Comparison of ENCODE assay signal across 26 cellular contexts in the genomic region with DNA sequence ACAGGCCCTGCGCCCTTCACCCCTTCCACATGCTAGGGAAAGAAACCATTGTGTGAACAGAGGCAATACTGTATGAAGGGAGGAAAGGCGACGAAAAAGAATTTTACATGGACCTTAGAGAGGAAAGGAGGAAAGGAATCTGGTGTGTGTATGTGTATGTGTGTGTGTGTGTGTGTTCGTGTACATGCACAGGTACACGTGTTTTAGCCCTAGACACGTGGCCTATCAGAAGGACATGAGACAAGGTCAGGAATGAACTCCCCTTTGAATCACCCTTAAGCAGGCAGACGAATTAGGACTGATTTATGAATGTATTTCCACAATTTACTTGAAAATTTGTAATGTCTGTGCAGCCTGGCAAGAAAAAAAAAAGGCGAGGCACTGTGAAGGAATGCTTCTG.
"Had no signal": no experiment of that assay in that cellular context is flagged by ENCODE, and none has a peak within 500 bp of the region (broad histone marks: within the 10 kb centered on the region; RNA-seq: fewer than 3 reads in every experiment).

No MANE protein-coding gene starts in this region.

- H3K27me3 ChIP-seq: colonic mucosa, gastrocnemius medialis, heart right ventricle, left lung had no signal

- H3K4me3 ChIP-seq: colonic mucosa, esophagus squamous epithelium, gastrocnemius medialis, heart right ventricle, left lung, lower lobe of right lung had no signal

- H3K4me3 Mint-ChIP-seq: dendritic cell treated with granulocyte-macrophage colony-stimulating factor and Interleukin-4, amounts not matched to agents 40 ng/mL and 50 ng/mL, for 4 days; effector memory CD8-positive, alpha-beta T cell; endodermal cell had no signal

- H3K9me3 ChIP-seq: colonic mucosa, esophagus squamous epithelium, gastrocnemius medialis, heart right ventricle, left lung, lower lobe of right lung had no signal

- H3K27me3 Mint-ChIP-seq: dendritic cell treated with granulocyte-macrophage colony-stimulating factor and Interleukin-4, amounts not matched to agents 40 ng/mL and 50 ng/mL, for 4 days had no signal

- DNase-seq: colonic mucosa; cortex of kidney; effector CD8-positive, alpha-beta T cell; effector memory CD8-positive, alpha-beta T cell; endodermal cell; erythroblast; esophagus squamous epithelium; foreskin fibroblast; foreskin melanocyte; gastrocnemius medialis; glutamatergic neuron; head of caudate nucleus; heart right ventricle; hippocampal formation; left cardiac atrium; left lung; left ventricle myocardium superior; lower lobe of right lung; mesenchymal stem cell; midbrain had no signal

- H3K36me3 ChIP-seq: colonic mucosa, esophagus squamous epithelium, gastrocnemius medialis, heart right ventricle, left lung, lower lobe of right lung had no signal

- H3K4me1 Mint-ChIP-seq: endodermal cell had no signal

- H3K9me3 Mint-ChIP-seq: dendritic cell treated with granulocyte-macrophage colony-stimulating factor and Interleukin-4, amounts not matched to agents 40 ng/mL and 50 ng/mL, for 4 days; effector memory CD8-positive, alpha-beta T cell; endodermal cell had no signal

- H3K27ac Mint-ChIP-seq: dendritic cell treated with granulocyte-macrophage colony-stimulating factor and Interleukin-4, amounts not matched to agents 40 ng/mL and 50 ng/mL, for 4 days; effector memory CD8-positive, alpha-beta T cell; endodermal cell had no signal

- ATAC-seq: effector memory CD8-positive, alpha-beta T cell; esophagus mucosa; gastrocnemius medialis; heart right ventricle; left cardiac atrium; left lung; left ventricle myocardium superior; lower lobe of right lung had no signal

- H3K4me1 ChIP-seq: colonic mucosa, esophagus squamous epithelium, gastrocnemius medialis, heart right ventricle, left lung, lower lobe of right lung had no signal

- H3K27ac ChIP-seq: colonic mucosa, epithelial cell of prostate, esophagus squamous epithelium, gastrocnemius medialis, heart right ventricle, left lung, lower lobe of right lung had no signal

- FAIRE-seq: endometrium, islet of Langerhans, keratinocyte had no signal
